Comparison of ENCODE assay signal across 1 cellular context in genomic region chr7:135743907-135744789, GRCh38.
TF ChIP-seq lines count a peak whose summit lies in the region.

No MANE protein-coding gene starts in this region.

TF ChIP-seq in HepG2, 621 proteins besides CTCF, POLR2A, EP300 and RAD21:
- no peak for TF ChIP-seq GMEB1 (CRISPR knock-in tag; IDR thresholded peaks at IDR 0.05; ENCODE audit: borderline replicate concordance)
- TF ChIP-seq TMF1 (CRISPR knock-in tag; IDR thresholded peaks at IDR 0.05; ENCODE audit: low read depth): no peak
- no peak for TF ChIP-seq ZBTB14 (CRISPR knock-in tag; IDR thresholded peaks at IDR 0.05)
- no peak for TF ChIP-seq NR3C1 (CRISPR knock-in tag; IDR thresholded peaks at IDR 0.05)
- no peak for TF ChIP-seq ZMAT5 (CRISPR knock-in tag; IDR thresholded peaks at IDR 0.05; ENCODE audit: borderline replicate concordance, low read depth)
- no peak for TF ChIP-seq THAP9 (CRISPR knock-in tag; IDR thresholded peaks at IDR 0.05; ENCODE audit: borderline replicate concordance)
- TF ChIP-seq MLX (CRISPR knock-in tag; IDR thresholded peaks at IDR 0.05): no peak
- no peak for TF ChIP-seq KLF13 (CRISPR knock-in tag; IDR thresholded peaks at IDR 0.05)
- no peak for TF ChIP-seq ZBTB37 (CRISPR knock-in tag; IDR thresholded peaks at IDR 0.05)
- no peak for TF ChIP-seq BCLAF1 (IDR thresholded peaks at IDR 0.05)
- no peak for TF ChIP-seq CHCHD3 (CRISPR knock-in tag; IDR thresholded peaks at IDR 0.05)
